Comparison of ENCODE assay signal across 1 cellular context in genomic region chr15:63943829-63944680, GRCh38.
TF ChIP-seq lines count a peak whose summit lies in the region.

No MANE protein-coding gene starts in this region.

TF ChIP-seq in GM12878, 131 proteins besides CTCF, POLR2A, EP300 and RAD21 (continued from another document):
- TF ChIP-seq ZBTB11 (CRISPR knock-in tag; IDR thresholded peaks at IDR 0.05) (no peak), CBX3 (IDR thresholded peaks at IDR 0.05; ENCODE audit: borderline replicate concordance, low read depth) (no peak)
TF ChIP-seq in GM12878: peak in this region for 0.
